Comparison of ENCODE assay signal across 20 cellular contexts in genomic region chr6:57822896-57823358, GRCh38.
DNase-seq lines count a peak whose midpoint lies in the region; ATAC-seq and TF ChIP-seq lines count a peak whose summit lies in the region.
"Had no signal": no experiment of that assay in that cellular context is flagged by ENCODE, and none has a peak within 500 bp of the region (broad histone marks: within the 10 kb centered on the region; RNA-seq: fewer than 3 reads in every experiment).

No MANE protein-coding gene starts in this region.

- H3K27me3 ChIP-seq in HUES6 (ENCODE audit: control insufficient read depth, insufficient read depth, low read length) (peaks cover 45% of the 10 kb centered on the region), iPS-15b (ENCODE audit: control insufficient read depth, insufficient read depth, low read length) (peaks cover 19% of the 10 kb centered on the region)
- H3K27me3 ChIP-seq: vagina had no signal

- peaks cover 7 to 28% of the 10 kb centered on the region in 2 donors for H3K27me3 Mint-ChIP-seq in natural killer cell treated with Interleukin-12 subunit alpha and Interleukin-12 subunit beta and Interleukin-15 and Interleukin-18, amount 100 ng/mL, for 72 hours

- H3K27ac ChIP-seq in HUES6 (ENCODE audit: low read depth, low read length), result no peak overlapping the region
- H3K27ac ChIP-seq: cardiac muscle cell, gastroesophageal sphincter, left ventricle myocardium inferior, pancreas, vagina had no signal

- no peaks in the 10 kb centered on the region for H3K9me3 Mint-ChIP-seq in natural killer cell treated with Interleukin-12 subunit alpha and Interleukin-12 subunit beta and Interleukin-15 and Interleukin-18, amount 100 ng/mL, for 72 hours
- H3K9me3 Mint-ChIP-seq: CD8-positive, alpha-beta T cell had no signal

- no peak overlapping the region for H3K9ac ChIP-seq in HUES6 (ENCODE audit: low read length)
- H3K9ac ChIP-seq in iPS-15b (ENCODE audit: low read depth, low read length), result no peak overlapping the region

- no peaks in the 10 kb centered on the region for H3K36me3 ChIP-seq in HUES6 (ENCODE audit: control insufficient read depth, insufficient read depth, low read length)
- no peaks in the 10 kb centered on the region for H3K36me3 ChIP-seq in iPS-15b (ENCODE audit: control insufficient read depth, insufficient read depth, low read length)
- H3K36me3 ChIP-seq: cardiac muscle cell, gastroesophageal sphincter, left ventricle myocardium inferior, pancreas, vagina had no signal

- no peak for TF ChIP-seq CTCF in choroid plexus epithelial cell (conservative IDR thresholded peaks at IDR 0.05; ENCODE audit: low read depth, low read length)

- no peaks in the 10 kb centered on the region for H3K4me1 Mint-ChIP-seq in natural killer cell treated with Interleukin-12 subunit alpha and Interleukin-12 subunit beta and Interleukin-15 and Interleukin-18, amount 100 ng/mL, for 72 hours (ENCODE audit: low read depth in 2 of 2)

- H3K4me3 ChIP-seq in HUES6 (ENCODE audit: low read depth, low read length) (peak overlapping the region; percentile 47), choroid plexus epithelial cell (ENCODE audit: low read depth, low read length) (no peak overlapping the region), iPS-15b (ENCODE audit: low read depth, low read length) (peak overlapping the region; percentile 50)
- H3K4me3 ChIP-seq: cardiac muscle cell, gastroesophageal sphincter, left ventricle myocardium inferior, pancreas, vagina had no signal

- H3K9me3 ChIP-seq in HUES6 (ENCODE audit: control insufficient read depth, insufficient read depth, low read depth, low read length) (no peaks in the 10 kb centered on the region), iPS-15b (ENCODE audit: control insufficient read depth, insufficient read depth, low read length) (no peaks in the 10 kb centered on the region)
- H3K9me3 ChIP-seq: gastroesophageal sphincter, left ventricle myocardium inferior, pancreas, vagina had no signal

- H3K27ac Mint-ChIP-seq in natural killer cell treated with Interleukin-12 subunit alpha and Interleukin-12 subunit beta and Interleukin-15 and Interleukin-18, amount 100 ng/mL, for 72 hours, result no peak overlapping the region
- H3K27ac Mint-ChIP-seq: CD8-positive, alpha-beta T cell had no signal

- H3K4me3 Mint-ChIP-seq in natural killer cell treated with Interleukin-12 subunit alpha and Interleukin-12 subunit beta and Interleukin-15 and Interleukin-18, amount 100 ng/mL, for 72 hours, result no peak overlapping the region
- H3K4me3 Mint-ChIP-seq: CD8-positive, alpha-beta T cell had no signal

- ATAC-seq in HG03159 (IDR thresholded peaks at IDR 0.05; ENCODE audit: unreplicated experiment), result no peak
- ATAC-seq in natural killer cell treated with Interleukin-12 subunit alpha and Interleukin-12 subunit beta and Interleukin-15 and Interleukin-18, amount 100 ng/mL, for 72 hours, result no peak
- ATAC-seq: CD8-positive, alpha-beta T cell; gastroesophageal sphincter; pancreas; Right ventricle myocardium inferior had no signal

- H3K36me3 Mint-ChIP-seq in natural killer cell treated with Interleukin-12 subunit alpha and Interleukin-12 subunit beta and Interleukin-15 and Interleukin-18, amount 100 ng/mL, for 72 hours, result no peaks in the 10 kb centered on the region
- H3K36me3 Mint-ChIP-seq: CD8-positive, alpha-beta T cell had no signal

- H3K4me1 ChIP-seq in HUES6 (ENCODE audit: control insufficient read depth, insufficient read depth, low read length), result no peaks in the 10 kb centered on the region
- H3K4me1 ChIP-seq in iPS-15b (ENCODE audit: control insufficient read depth, insufficient read depth, low read length), result no peaks in the 10 kb centered on the region
- H3K4me1 ChIP-seq: gastroesophageal sphincter, left ventricle myocardium inferior, pancreas, vagina had no signal

- DNase-seq in DMS 273 (lab: John Stamatoyannopoulos, UW; ENCODE audit: unreplicated experiment) (peak; percentile 75), choroid plexus epithelial cell (ENCODE audit: low read depth) (peak; percentile 45), NAMALWA (ENCODE audit: low spot score) (no peak), NCI-H146 (lab: John Stamatoyannopoulos, UW) (no peak)
- DNase-seq in natural killer cell treated with Interleukin-12 subunit alpha and Interleukin-12 subunit beta and Interleukin-15 and Interleukin-18, amount 100 ng/mL, for 72 hours (ENCODE audit: low spot score), result no peak
- DNase-seq: activated CD4-positive, CD25-positive, alpha-beta regulatory T cell treated with anti-CD3 and anti-CD28 coated beads, Interleukin-2, amount 50 U/mL, for 72 hours; activated naive CD4-positive, alpha-beta T cell; CD8-positive, alpha-beta T cell; effector CD4-positive, alpha-beta T cell; left ventricle myocardium inferior; NCI-H1417 treated with DMSO at 0.1 percent for 48 hours; NCI-H226; pancreas had no signal

Comparison
In these comparisons a context has a peak if more than half of its experiments do, and no peak if none do; other contexts are left out.
1. DNase-seq: peak in DMS 273 (single experiment) and choroid plexus epithelial cell (single experiment); none in NAMALWA (single experiment), NCI-H146 (single experiment) and natural killer cell treated with Interleukin-12 subunit alpha and Interleukin-12 subunit beta and Interleukin-15 and Interleukin-18, amount 100 ng/mL, for 72 hours (single experiment).